In genomic region chr10:103888113-103888841, GRCh38 we compare ENCODE assay signal across 8 cellular contexts. TPM values are rescaled to one million over a fixed set of nuclear protein-coding genes. Genes with fewer than 3 reads are reported as not detected.
A peak's percentile ranks its signal among the peaks of the same experiment; 100 is the strongest.
DNase-seq lines count a peak whose midpoint lies in the region; TF ChIP-seq lines count a peak whose summit lies in the region.

No MANE protein-coding gene starts in this region.

- H3K4me3 Mint-ChIP-seq in stimulated activated naive CD8-positive, alpha-beta T cell treated with anti-CD3 and anti-CD28 coated beads, Interleukin-15, Interleukin-2, amounts not matched to agents 100 ng/mL and 50 ng/mL, for 24 hours: peak overlapping the region; percentile 5

- no peaks in the 10 kb centered on the region for H3K9me3 Mint-ChIP-seq in stimulated activated naive CD8-positive, alpha-beta T cell treated with anti-CD3 and anti-CD28 coated beads, Interleukin-15, Interleukin-2, amounts not matched to agents 100 ng/mL and 50 ng/mL, for 24 hours

- CTCF ChIA-PET in BJ (lab: Yijun Ruan, JAX): interaction anchor here (0.6 to 11.5 kb wide), 39 partner anchors 10 to 387 kb away, joined by 3 to 138 read pairs (median 4); partner anchors contain the start of genes SFR1 and SH3PXD2A

- H3K27me3 Mint-ChIP-seq in stimulated activated naive CD8-positive, alpha-beta T cell treated with anti-CD3 and anti-CD28 coated beads, Interleukin-15, Interleukin-2, amounts not matched to agents 100 ng/mL and 50 ng/mL, for 24 hours: no peaks in the 10 kb centered on the region

- H3K27me3 ChIP-seq in BJ (ENCODE audit: control insufficient read depth, insufficient read depth, low read length): no peaks in the 10 kb centered on the region

- H3K36me3 Mint-ChIP-seq in stimulated activated naive CD8-positive, alpha-beta T cell treated with anti-CD3 and anti-CD28 coated beads, Interleukin-15, Interleukin-2, amounts not matched to agents 100 ng/mL and 50 ng/mL, for 24 hours (ENCODE audit: low read depth): peaks cover 33% of the 10 kb centered on the region

- intact Hi-C loops in posterior vena cava (cut with DNase I): no loop called here

- DNase-seq in BJ (ENCODE audit: low read depth) (peak; percentile 31), GM13976 (ENCODE audit: low spot score) (peak; percentile 60), HUDEP-2 (lab: John Stamatoyannopoulos, UW; ENCODE audit: unreplicated experiment in 76 of 76) (peak in 52 of 76 experiments; percentile 3 to 66 (median 36)), RKO (ENCODE audit: low spot score) (peak; percentile 87), cerebellum (ENCODE audit: low spot score) (peak; percentile 83), left kidney (ENCODE audit: low read depth, low spot score) (peak; percentile 86), posterior vena cava (ENCODE audit: low spot score) (no peak)

- POLR2A ChIA-PET in BJ (lab: Charles Lee): interaction anchor here (0.7 kb wide), 1 partner anchor 141 kb away, joined by 3 read pairs; no protein-coding TSS in a partner anchor

- peaks cover 36% of the 10 kb centered on the region for H3K4me1 Mint-ChIP-seq in stimulated activated naive CD8-positive, alpha-beta T cell treated with anti-CD3 and anti-CD28 coated beads, Interleukin-15, Interleukin-2, amounts not matched to agents 100 ng/mL and 50 ng/mL, for 24 hours (ENCODE audit: low read depth)

- TF ChIP-seq CTCF in BJ (IDR thresholded peaks at IDR 0.05; ENCODE audit: insufficient read depth, low read depth, low read length): peak; percentile 77
- peak; percentile 67 for TF ChIP-seq CTCF in GM13976 (IDR thresholded peaks at IDR 0.05; ENCODE audit: borderline replicate concordance, control extremely low read depth, extremely low read depth, insufficient read depth, missing control alignments)

- H3K36me3 ChIP-seq in BJ (ENCODE audit: control insufficient read depth, insufficient read depth, low read length): no peaks in the 10 kb centered on the region

- in situ Hi-C loops in GM13976 (cut with MboI; ENCODE audit: low sequenced_read_pairs, unreplicated experiment): loop anchor here (25.0 kb wide), 1 partner anchor 324 kb away; no protein-coding TSS in a partner anchor

- peak overlapping the region; percentile 83 for H3K27ac Mint-ChIP-seq in stimulated activated naive CD8-positive, alpha-beta T cell treated with anti-CD3 and anti-CD28 coated beads, Interleukin-15, Interleukin-2, amounts not matched to agents 100 ng/mL and 50 ng/mL, for 24 hours

- H3K4me3 ChIP-seq in BJ (ENCODE audit: low read depth, low read length): no peak overlapping the region

RNA-seq across cellular contexts. Expression of gene STN1, which starts 29.7 kb away (rescaled TPM):
- 17.8 and 19.5 TPM in 2 replicates for polyA plus RNA-seq in BJ (2011; rRNA removed)
- polyA minus RNA-seq in BJ (2011; rRNA and poly(A)+ RNA removed): 6.0 and 6.3 TPM in 2 replicates
- total RNA-seq in cerebellum (7.7 TPM), posterior vena cava (10 to 100 TPM; 18.2 to 18.6 TPM)

RNA-seq across cellular contexts. Expression of gene SH3PXD2A, which starts 32.9 kb away (rescaled TPM):
- 43.9 and 50.2 TPM in 2 replicates for polyA plus RNA-seq in BJ (2011; rRNA removed)
- 48.0 and 49.7 TPM in 2 replicates for polyA minus RNA-seq in BJ (2011; rRNA and poly(A)+ RNA removed)
- 13.3 TPM for total RNA-seq in cerebellum
- total RNA-seq in posterior vena cava: 10 to 100 TPM; 62.6 to 93.6 TPM
